ENCODE assay signal across 9 cellular contexts in the genomic region with DNA sequence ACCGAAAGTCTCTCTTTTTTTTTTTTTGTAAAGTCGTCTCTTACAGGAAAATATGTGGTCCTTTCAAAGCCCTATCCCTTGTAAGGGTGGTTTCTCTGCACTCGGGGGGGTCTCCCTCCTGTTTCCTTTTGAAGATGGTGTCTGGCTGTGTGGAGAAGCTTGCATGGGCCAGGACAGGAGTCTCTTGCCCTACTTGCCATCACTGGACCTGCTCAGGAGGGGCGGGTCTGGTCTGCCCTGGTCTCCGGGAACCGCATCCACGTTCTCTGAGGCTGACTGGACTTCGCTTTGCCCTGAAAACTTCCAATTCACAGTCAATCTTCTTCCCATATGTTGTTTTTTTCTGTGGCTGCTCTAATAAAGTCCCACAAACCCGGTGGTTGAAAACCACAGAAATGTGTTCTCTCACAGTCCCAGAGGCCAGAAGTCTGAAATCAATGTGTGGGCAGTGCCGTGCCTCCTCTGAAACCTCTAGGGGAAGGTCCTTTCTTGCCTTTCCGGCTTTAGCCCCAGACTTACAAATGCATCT.
DNase-seq lines count a peak whose midpoint lies in the region; ATAC-seq and TF ChIP-seq lines count a peak whose summit lies in the region.
"Had no signal": no experiment of that assay in that cellular context is flagged by ENCODE, and none has a peak within 500 bp of the region (broad histone marks: within the 10 kb centered on the region; RNA-seq: fewer than 3 reads in every experiment).

No MANE protein-coding gene starts in this region.

- intact Hi-C loops in left ventricle myocardium inferior (cut with micrococcal nuclease) (no loop called here), Right ventricle myocardium inferior (cut with DNase I) (no loop called here)

- no peaks in the 10 kb centered on the region for H3K27me3 Mint-ChIP-seq in activated naive CD8-positive, alpha-beta T cell treated with anti-CD3 and anti-CD28 coated beads for 36 hours

- H3K9me3 ChIP-seq in left ventricle myocardium inferior (replicated peaks) = no peaks in the 10 kb centered on the region
- H3K9me3 ChIP-seq: right lobe of liver had no signal

- H3K36me3 Mint-ChIP-seq in activated naive CD8-positive, alpha-beta T cell treated with anti-CD3 and anti-CD28 coated beads for 36 hours = no peaks in the 10 kb centered on the region

- no peaks in the 10 kb centered on the region for H3K4me1 ChIP-seq in left ventricle myocardium inferior
- H3K4me1 ChIP-seq: right lobe of liver had no signal

- H3K4me3 Mint-ChIP-seq in activated naive CD8-positive, alpha-beta T cell treated with anti-CD3 and anti-CD28 coated beads for 36 hours = peak overlapping the region; percentile 40

- no peak overlapping the region for H3K4me3 ChIP-seq in left ventricle myocardium inferior
- H3K4me3 ChIP-seq: right lobe of liver had no signal

- DNase-seq in left ventricle myocardium inferior (peak; percentile 7), Right ventricle myocardium inferior (ENCODE audit: missing footprints) (no peak), renal cortical epithelial cell (ENCODE audit: low read depth) (peak; percentile 74), DMS53 treated with DMSO at 0.1 percent for 48 hours (lab: John Stamatoyannopoulos, UW; ENCODE audit: unreplicated experiment) (no peak), DMS79 treated with DMSO at 0.1 percent for 48 hours (lab: John Stamatoyannopoulos, UW) (no peak)
- peak; percentile 24 for DNase-seq in activated naive CD8-positive, alpha-beta T cell treated with anti-CD3 and anti-CD28 coated beads for 36 hours
- no peak for DNase-seq in stimulated activated CD4-positive, alpha-beta T cell treated with anti-CD3 and anti-CD28 coated beads, Interleukin-1b, Interleukin-23, amount 100 ng/mL, for 48 hours

- TF ChIP-seq CTCF in left ventricle myocardium inferior (IDR thresholded peaks at IDR 0.05; ENCODE audit: borderline replicate concordance) = no peak

- H3K4me1 Mint-ChIP-seq in activated naive CD8-positive, alpha-beta T cell treated with anti-CD3 and anti-CD28 coated beads for 36 hours = peaks cover 28% of the 10 kb centered on the region

- ATAC-seq in Right ventricle myocardium inferior (no peak), HG03175 (IDR thresholded peaks at IDR 0.05; ENCODE audit: unreplicated experiment) (peak; percentile 51)
- ATAC-seq: right lobe of liver had no signal

- H3K27me3 ChIP-seq in left ventricle myocardium inferior (ENCODE audit: low read depth) = no peaks in the 10 kb centered on the region
- H3K27me3 ChIP-seq: right lobe of liver had no signal

- H3K9me3 Mint-ChIP-seq in activated naive CD8-positive, alpha-beta T cell treated with anti-CD3 and anti-CD28 coated beads for 36 hours = no peaks in the 10 kb centered on the region

- H3K36me3 ChIP-seq in left ventricle myocardium inferior = no peaks in the 10 kb centered on the region
- H3K36me3 ChIP-seq: right lobe of liver had no signal

- H3K27ac Mint-ChIP-seq in activated naive CD8-positive, alpha-beta T cell treated with anti-CD3 and anti-CD28 coated beads for 36 hours = peak overlapping the region; percentile 77

- H3K27ac ChIP-seq in left ventricle myocardium inferior (replicated peaks) = no peak overlapping the region
- H3K27ac ChIP-seq: right lobe of liver had no signal

Comparison
In these comparisons a context has a peak if more than half of its experiments do, and no peak if none do; other contexts are left out.
1. DNase-seq: peak in left ventricle myocardium inferior (single experiment), activated naive CD8-positive, alpha-beta T cell treated with anti-CD3 and anti-CD28 coated beads for 36 hours (single experiment) and renal cortical epithelial cell (single experiment); none in Right ventricle myocardium inferior (single experiment), DMS53 treated with DMSO at 0.1 percent for 48 hours (single experiment), stimulated activated CD4-positive, alpha-beta T cell treated with anti-CD3 and anti-CD28 coated beads, Interleukin-1b, Interleukin-23, amount 100 ng/mL, for 48 hours (single experiment) and DMS79 treated with DMSO at 0.1 percent for 48 hours (single experiment).